ENCODE assay signal across 10 cellular contexts in genomic region chr4:76256968-76257367, GRCh38. TPM values are rescaled to one million over a fixed set of nuclear protein-coding genes. Genes with fewer than 3 reads are reported as not detected.
"Had no signal": no experiment of that assay in that cellular context is flagged by ENCODE, and none has a peak within 500 bp of the region (broad histone marks: within the 10 kb centered on the region; RNA-seq: fewer than 3 reads in every experiment).

No MANE protein-coding gene starts in this region.

- H3K4me3 ChIP-seq: GM23338 had no signal

- ATAC-seq: GM23338 had no signal

- DNase-seq: H9, HCEC 1CT, HFFc6, IMR-90, KBM-7 had no signal

- H3K4me2 ChIP-seq: GM23338 had no signal

- H2AFZ ChIP-seq: GM23338 had no signal

- H3K27ac ChIP-seq: HL-60 had no signal

- FAIRE-seq: H1, H54 had no signal

RNA-seq across cellular contexts. Expression of gene FAM47E, which starts 5.4 kb away (rescaled TPM):
- total RNA-seq: HT1080, IMR-90 had no signal
